Comparison of ENCODE assay signal across 3 cellular contexts in genomic region chr9:34984049-34984448, GRCh38.
TF ChIP-seq lines count a peak whose summit lies in the region.

No MANE protein-coding gene starts in this region.

TF ChIP-seq in SK-N-SH, 30 proteins besides CTCF, POLR2A, EP300 and RAD21:
- TF ChIP-seq TCF12 (IDR thresholded peaks at IDR 0.05), result no peak
- no peak for TF ChIP-seq FOXJ3 (CRISPR knock-in tag; IDR thresholded peaks at IDR 0.05)
- no peak for TF ChIP-seq MEF2A (IDR thresholded peaks at IDR 0.05; ENCODE audit: borderline replicate concordance, low read depth)
- TF ChIP-seq SIN3A (IDR thresholded peaks at IDR 0.05; ENCODE audit: borderline replicate concordance, low read depth, low read length), result no peak
- TF ChIP-seq YY1 (IDR thresholded peaks at IDR 0.05; ENCODE audit: low read depth), result no peak
- TF ChIP-seq ZBTB33 (IDR thresholded peaks at IDR 0.05; ENCODE audit: borderline replicate concordance, low read depth), result no peak
- TF ChIP-seq USF2 (IDR thresholded peaks at IDR 0.05; ENCODE audit: borderline replicate concordance, low read depth, low read length), result no peak
- peak; percentile 95 for TF ChIP-seq REST (IDR thresholded peaks at IDR 0.05; ENCODE audit: low read depth, low read length)
- no peak for TF ChIP-seq EZH2phosphoT487 (IDR thresholded peaks at IDR 0.05; ENCODE audit: borderline replicate concordance, low read depth)

TF ChIP-seq in SK-N-SH treated with all-trans-retinoic acid at 6 μM for 48 hours, 23 proteins besides CTCF, POLR2A, EP300 and RAD21:
- no peak for TF ChIP-seq ISL1 (CRISPR knock-in tag; IDR thresholded peaks at IDR 0.05)
- TF ChIP-seq POU6F1 (CRISPR knock-in tag; IDR thresholded peaks at IDR 0.05; ENCODE audit: borderline replicate concordance, low read depth), result no peak
- TF ChIP-seq ARNTL (CRISPR knock-in tag; IDR thresholded peaks at IDR 0.05; ENCODE audit: borderline replicate concordance, low read depth), result no peak
- no peak for TF ChIP-seq ZNF70 (CRISPR knock-in tag; IDR thresholded peaks at IDR 0.05)
- TF ChIP-seq ZFP3 (CRISPR knock-in tag; IDR thresholded peaks at IDR 0.05), result no peak
- TF ChIP-seq OSR1 (CRISPR knock-in tag; IDR thresholded peaks at IDR 0.05), result no peak
- TF ChIP-seq ZC3H10 (CRISPR knock-in tag; IDR thresholded peaks at IDR 0.05), result no peak
- TF ChIP-seq ZNF8 (CRISPR knock-in tag; IDR thresholded peaks at IDR 0.05), result no peak
- no peak for TF ChIP-seq CSRNP3 (CRISPR knock-in tag; IDR thresholded peaks at IDR 0.05)
- TF ChIP-seq ZNF565 (CRISPR knock-in tag; conservative IDR thresholded peaks at IDR 0.05; ENCODE audit: low read depth), result no peak
- no peak for TF ChIP-seq RARB (CRISPR knock-in tag; IDR thresholded peaks at IDR 0.05)
- TF ChIP-seq TCF4 (CRISPR knock-in tag; IDR thresholded peaks at IDR 0.05; ENCODE audit: borderline replicate concordance), result no peak
- TF ChIP-seq CSDC2 (CRISPR knock-in tag; IDR thresholded peaks at IDR 0.05), result no peak
- TF ChIP-seq TSHZ2 (CRISPR knock-in tag; IDR thresholded peaks at IDR 0.05), result no peak
- no peak for TF ChIP-seq GLIS3 (CRISPR knock-in tag; IDR thresholded peaks at IDR 0.05)
- no peak for TF ChIP-seq CREB5 (CRISPR knock-in tag; IDR thresholded peaks at IDR 0.05; ENCODE audit: low read depth)
- no peak for TF ChIP-seq ESRRG (CRISPR knock-in tag; IDR thresholded peaks at IDR 0.05)

TF ChIP-seq in GM12878, 131 proteins besides CTCF, POLR2A, EP300 and RAD21:
- TF ChIP-seq CBX3 (IDR thresholded peaks at IDR 0.05; ENCODE audit: borderline replicate concordance, low read depth), result no peak
- TF ChIP-seq REST (IDR thresholded peaks at IDR 0.05; ENCODE audit: low read depth, low read length), result peak; percentile 94
